In the genomic region with DNA sequence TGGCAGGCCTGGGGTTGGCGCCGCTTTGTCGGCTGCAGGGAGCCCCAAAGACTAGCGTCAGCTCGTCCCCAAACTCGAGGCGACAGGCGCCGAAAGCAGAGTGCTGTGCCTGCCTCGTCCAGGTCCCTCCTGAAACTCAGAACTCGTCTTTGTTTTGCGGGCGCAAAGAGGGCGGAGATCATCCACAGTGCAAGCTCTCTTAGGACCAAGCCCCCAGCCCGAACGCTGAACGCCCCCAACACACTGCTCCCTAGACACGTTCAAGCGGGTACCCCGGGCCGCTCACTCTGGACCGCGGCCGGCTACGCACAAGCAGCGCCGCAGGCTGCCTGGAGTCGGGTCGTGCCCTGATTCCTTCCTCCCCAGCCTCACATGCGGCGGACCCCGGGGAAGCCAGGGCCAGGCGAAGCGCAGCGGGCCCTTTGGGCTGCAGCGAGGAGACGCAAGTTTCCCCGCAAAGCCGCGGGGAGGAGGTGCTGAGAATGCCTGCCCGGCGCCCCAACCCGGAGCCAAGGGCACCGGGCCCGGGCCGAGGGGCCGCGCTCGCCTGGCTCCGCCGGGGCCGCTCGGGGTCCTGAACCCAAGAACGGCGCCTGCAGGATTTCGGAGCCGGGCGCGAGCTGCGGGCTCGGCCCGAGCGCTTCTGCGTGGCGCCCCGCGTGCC, we compare ENCODE assay signal across 8 cellular contexts. TPM values are rescaled to one million over a fixed set of nuclear protein-coding genes. Genes with fewer than 3 reads are reported as not detected.
DNase-seq lines count a peak whose midpoint lies in the region; ATAC-seq and TF ChIP-seq lines count a peak whose summit lies in the region.

No MANE protein-coding gene starts in this region.

- no peaks in the 10 kb centered on the region for H3K36me3 Mint-ChIP-seq in glutamatergic neuron (ENCODE audit: unreplicated experiment)

- peaks cover 5% of the 10 kb centered on the region for H3K4me1 Mint-ChIP-seq in glutamatergic neuron (ENCODE audit: low read depth, unreplicated experiment)

- peak overlapping the region; percentile 23 for H3K4me3 ChIP-seq in RWPE2 (ENCODE audit: severe bottlenecking)
- H3K4me3 ChIP-seq in gastrocnemius medialis, result peak overlapping the region; percentile 42 to 55 (median 46)

- DNase-seq in NCI-H1105 treated with DMSO at 0.1 percent for 48 hours (lab: John Stamatoyannopoulos, UW), result peak; percentile 19
- no peak for DNase-seq in NCI-H1105 (lab: John Stamatoyannopoulos, UW)
- no peak for DNase-seq in RWPE2 (ENCODE audit: low spot score)
- peak; percentile 43 for DNase-seq in glutamatergic neuron
- no peak for DNase-seq in gastrocnemius medialis
- no peak for DNase-seq in CD1c-positive myeloid dendritic cell (ENCODE audit: extremely low spot score)

- intact Hi-C loops in gastrocnemius medialis (cut with DNase I; ENCODE audit: low total_unique reads), result no loop called here

- peak; percentile 11; the same call in 2 of the 3 replicates for ATAC-seq in RWPE2 (ENCODE audit: low read depth)
- peak in 1 of 2 donors; percentile 16 for ATAC-seq in gastrocnemius medialis
- no peak for ATAC-seq in HG03095 (IDR thresholded peaks at IDR 0.05; ENCODE audit: unreplicated experiment)
- no peak for ATAC-seq in HG03571 (IDR thresholded peaks at IDR 0.05; ENCODE audit: unreplicated experiment)

- H3K9me3 Mint-ChIP-seq in glutamatergic neuron (ENCODE audit: unreplicated experiment), result peaks cover 13% of the 10 kb centered on the region

- H3K27ac ChIP-seq in RWPE2 (ENCODE audit: poor library complexity, severe bottlenecking) (no peak overlapping the region), gastrocnemius medialis (no peak overlapping the region)

- in situ Hi-C loops in gastrocnemius medialis (cut with MboI; ENCODE audit: low sequenced_read_pairs in 4 of 4), result no loop called here

- H3K9me3 ChIP-seq in RWPE2 (ENCODE audit: severe bottlenecking), result no peaks in the 10 kb centered on the region
- no peaks in the 10 kb centered on the region for H3K9me3 ChIP-seq in gastrocnemius medialis

- H3K27me3 ChIP-seq in RWPE2 (ENCODE audit: insufficient read depth, poor library complexity, severe bottlenecking) (peaks cover 72% of the 10 kb centered on the region), gastrocnemius medialis (peaks cover 27 to 59% (median 39%) of the 10 kb centered on the region in 3 donors)

- no peak for TF ChIP-seq POLR2A in gastrocnemius medialis (IDR thresholded peaks at IDR 0.05)

- H3K4me1 ChIP-seq in RWPE2 (ENCODE audit: insufficient read depth, poor library complexity, severe bottlenecking) (no peaks in the 10 kb centered on the region), gastrocnemius medialis (peaks cover 7 to 11% of the 10 kb centered on the region in 2 donors)

- TF ChIP-seq CTCF in RWPE2 (IDR thresholded peaks at IDR 0.05; ENCODE audit: poor library complexity, severe bottlenecking), result no peak
- TF ChIP-seq CTCF in glutamatergic neuron (IDR thresholded peaks at IDR 0.05; ENCODE audit: partially characterized antibody, unreplicated experiment), result no peak
- TF ChIP-seq CTCF in gastrocnemius medialis (IDR thresholded peaks at IDR 0.05 in 4 of 5, conservative IDR thresholded peaks at IDR 0.05 in 1 of 5), result no peak

- H3K36me3 ChIP-seq in RWPE2 (ENCODE audit: low read depth) (no peaks in the 10 kb centered on the region), gastrocnemius medialis (no peaks in the 10 kb centered on the region)

- peak overlapping the region; percentile 84 for H3K4me3 Mint-ChIP-seq in glutamatergic neuron (ENCODE audit: unreplicated experiment)

- peaks cover 11% of the 10 kb centered on the region for H3K27me3 Mint-ChIP-seq in glutamatergic neuron (ENCODE audit: unreplicated experiment)

- peak overlapping the region; percentile 35 for H3K27ac Mint-ChIP-seq in glutamatergic neuron (ENCODE audit: unreplicated experiment)

RNA-seq across cellular contexts. Expression of gene FSTL4, which starts 0.9 kb away (rescaled TPM):
- 29.0 TPM for total RNA-seq in glutamatergic neuron (ENCODE audit: unreplicated experiment)
- under 1 TPM in 3 of 4 donors, not detected in 1; 0.18 to 0.27 (median 0.20) TPM for total RNA-seq in gastrocnemius medialis

Comparison
In these comparisons a context has a peak if more than half of its experiments do, and no peak if none do; other contexts are left out.
1. DNase-seq: peak in NCI-H1105 treated with DMSO at 0.1 percent for 48 hours (single experiment) and glutamatergic neuron (single experiment); none in NCI-H1105 (single experiment), RWPE2 (single experiment), gastrocnemius medialis (0 of 2) and CD1c-positive myeloid dendritic cell (single experiment).
2. RNA of gene FSTL4, which starts 0.9 kb away (total RNA-seq): 29.0 TPM in glutamatergic neuron (single experiment); 0.18 to 0.27 TPM in gastrocnemius medialis; every median in the first group is over 10 times any median in the second.